ENCODE assay signal across 1 cellular context in the genomic region with DNA sequence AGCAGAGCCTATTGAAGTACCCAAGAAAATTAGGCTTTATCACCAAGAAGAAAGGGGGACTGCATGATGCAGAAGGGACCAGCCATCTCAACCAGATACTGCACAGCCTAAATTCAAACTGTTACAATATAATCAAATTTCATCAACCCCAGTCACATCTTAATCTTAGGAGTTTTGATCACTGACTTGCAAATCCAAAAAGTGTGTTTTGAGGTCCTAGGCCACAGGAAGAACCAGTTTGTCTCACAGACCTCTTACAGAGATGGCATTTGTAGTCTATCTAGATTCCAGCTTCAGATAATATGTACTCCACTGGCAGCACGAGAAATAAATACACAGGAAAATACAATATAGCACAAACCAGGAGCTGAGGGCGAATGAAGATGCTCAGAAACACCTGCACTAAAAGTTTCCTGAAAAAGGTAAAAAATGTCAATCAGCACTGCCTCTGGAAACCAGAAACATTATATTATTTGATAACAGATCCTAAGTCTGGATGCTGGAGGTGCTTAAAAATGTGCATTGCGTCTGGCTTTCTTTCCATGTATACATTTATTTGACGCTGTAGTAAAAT.
TF ChIP-seq lines count a peak whose summit lies in the region.

No MANE protein-coding gene starts in this region.

TF ChIP-seq in endothelial cell of umbilical vein, 7 proteins besides CTCF, POLR2A, EP300 and RAD21:
- TF ChIP-seq FOS (IDR thresholded peaks at IDR 0.05; ENCODE audit: borderline replicate concordance, insufficient read depth, low read length) (no peak), JUN (IDR thresholded peaks at IDR 0.05; ENCODE audit: borderline replicate concordance, insufficient read depth, insufficient read length, low read depth) (no peak), MYC (IDR thresholded peaks at IDR 0.05; ENCODE audit: low read depth, low read length) (no peak), EZH2 (IDR thresholded peaks at IDR 0.05; ENCODE audit: borderline replicate concordance, low read depth, low read length, severe bottlenecking) (no peak), GATA2 (IDR thresholded peaks at IDR 0.05; ENCODE audit: insufficient read depth, insufficient read length, low read depth, low read length) (no peak), POLR2AphosphoS5 (IDR thresholded peaks at IDR 0.05; ENCODE audit: insufficient read depth, low read depth, low read length) (no peak)
- TF ChIP-seq, protein P1, sequence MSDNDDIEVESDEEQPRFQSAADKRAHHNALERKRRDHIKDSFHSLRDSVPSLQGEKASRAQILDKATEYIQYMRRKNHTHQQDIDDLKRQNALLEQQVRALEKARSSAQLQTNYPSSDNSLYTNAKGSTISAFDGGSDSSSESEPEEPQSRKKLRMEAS (IDR thresholded peaks at IDR 0.05; ENCODE audit: insufficient read depth, insufficient read length) = no peak
